ENCODE assay signal across 16 cellular contexts in the genomic region with DNA sequence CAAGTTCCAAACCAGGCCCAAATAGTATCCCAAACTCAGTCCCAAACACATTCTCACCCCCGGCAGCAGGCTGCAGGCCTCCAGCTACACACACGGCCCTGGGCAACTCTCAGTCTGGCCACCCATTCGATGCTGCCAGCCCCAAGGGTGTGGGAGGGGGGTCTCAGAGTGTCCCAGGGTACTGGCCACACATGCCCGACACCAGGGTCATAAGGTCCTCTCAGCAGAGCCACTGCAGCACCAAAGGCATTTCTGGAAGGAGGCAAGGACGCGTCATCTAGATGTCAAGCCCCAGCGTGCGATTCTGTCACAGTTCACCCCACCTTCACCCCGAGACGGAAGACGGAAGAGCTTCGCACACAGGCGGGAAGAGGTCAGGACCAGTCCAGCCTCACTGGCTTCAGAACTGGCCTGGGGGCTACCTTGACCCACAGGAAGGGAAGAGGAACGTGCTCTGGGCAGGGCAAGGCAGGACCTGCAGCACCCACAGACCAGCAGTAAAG. TPM values are rescaled to one million over a fixed set of nuclear protein-coding genes. Genes with fewer than 3 reads are reported as not detected.
A peak's percentile ranks its signal among the peaks of the same experiment; 100 is the strongest.
DNase-seq lines count a peak whose midpoint lies in the region; ATAC-seq and TF ChIP-seq lines count a peak whose summit lies in the region.
"Had no signal": no experiment of that assay in that cellular context is flagged by ENCODE, and none has a peak within 500 bp of the region (broad histone marks: within the 10 kb centered on the region; RNA-seq: fewer than 3 reads in every experiment).

No MANE protein-coding gene starts in this region.

- no peaks in the 10 kb centered on the region for H3K9me3 Mint-ChIP-seq in T-cell
- no peaks in the 10 kb centered on the region for H3K9me3 Mint-ChIP-seq in activated naive CD4-positive, alpha-beta T cell treated with anti-CD3 and anti-CD28 coated beads, Interleukin-2, amount 10 ng/mL, durations not matched to agents 7 days and 5 days
- H3K9me3 Mint-ChIP-seq: activated T-helper 2 cell treated with anti-CD3 and anti-CD28 coated beads, Interferon-gamma antibody, Interleukin-2, Interleukin-4, amounts not matched to agents 10 μg/mL and 5 μg/mL and 100 μg/mL, durations not matched to agents 14 hours and 24 hours and 36 hours; T-helper 2 cell treated with Interferon-gamma antibody and Interleukin-4, amounts not matched to agents 5 μg/mL and 100 μg/mL, for 36 hours had no signal

- BruUV-seq in Panc1 (replicated peaks; lab: Mats Ljungman, UMichigan) = no TSS peak

- POLR2A ChIA-PET in Panc1 (lab: Charles Lee) = interaction anchor here (0.6 to 1.0 kb wide), 3 partner anchors 14 to 66 kb away, joined by 3 read pairs; no protein-coding TSS in a partner anchor
- POLR2A ChIA-PET in T-cell (lab: Charles Lee) = no interaction called here

- no peak for TF ChIP-seq POLR2A in esophagus squamous epithelium (IDR thresholded peaks at IDR 0.05)
- TF ChIP-seq POLR2A in tibial nerve (IDR thresholded peaks at IDR 0.05) = no peak
- TF ChIP-seq POLR2A in Peyer's patch (IDR thresholded peaks at IDR 0.05) = no peak

- WGBS in esophagus squamous epithelium, 2 donors = 19 to 20% methylated on average over 1 to 9 of the region's 14 CpGs
- WGBS in mesodermal cell (ENCODE audit: insufficient coverage in 2 of 2), 2 experiments = 86 to 88% methylated on average over 11 to 13 of the region's 14 CpGs
- 20 to 27% methylated on average over 13 of the region's 14 CpGs for WGBS in tibial nerve, 2 donors

- H3K27ac Mint-ChIP-seq in T-cell = no peak overlapping the region
- no peak overlapping the region for H3K27ac Mint-ChIP-seq in activated naive CD4-positive, alpha-beta T cell treated with anti-CD3 and anti-CD28 coated beads, Interleukin-2, amount 10 ng/mL, durations not matched to agents 7 days and 5 days
- H3K27ac Mint-ChIP-seq: activated T-helper 2 cell treated with anti-CD3 and anti-CD28 coated beads, Interferon-gamma antibody, Interleukin-2, Interleukin-4, amounts not matched to agents 10 μg/mL and 5 μg/mL and 100 μg/mL, durations not matched to agents 14 hours and 24 hours and 36 hours; T-helper 2 cell treated with Interferon-gamma antibody and Interleukin-4, amounts not matched to agents 5 μg/mL and 100 μg/mL, for 36 hours had no signal

- CTCF ChIA-PET in Panc1 (lab: Charles Lee) = interaction anchor here (0.6 kb wide), 1 partner anchor 46 kb away, joined by 4 read pairs; no protein-coding TSS in a partner anchor
- CTCF ChIA-PET in T-cell (lab: Charles Lee) = interaction anchor here in 1 of 2 donors (0.6 kb wide), 1 partner anchor 17 kb away, joined by 3 read pairs; no protein-coding TSS in a partner anchor
- CTCF ChIA-PET in activated naive CD4-positive, alpha-beta T cell treated with anti-CD3 and anti-CD28 coated beads, Interleukin-2, amount 10 ng/mL, durations not matched to agents 7 days and 5 days (lab: Charles Lee) = interaction anchor here (0.6 to 1.0 kb wide), 2 partner anchors 178 to 213 kb away, joined by 3 read pairs; no protein-coding TSS in a partner anchor

- H3K4me3 ChIP-seq in Panc1 (ENCODE audit: low read depth in 2 of 2, low read length in 2 of 2) (no peak overlapping the region), esophagus squamous epithelium (no peak overlapping the region), mesodermal cell (ENCODE audit: extremely low read depth, insufficient read depth, low read length, poor library complexity, severe bottlenecking) (no peak overlapping the region), tibial nerve (no peak overlapping the region), Peyer's patch (no peak overlapping the region)

- peak; percentile 13; the same call in 1 of the 2 replicates for ATAC-seq in Panc1
- no peak for ATAC-seq in T-cell (replicated peaks in 1 of 4)

- in situ Hi-C loops in Panc1 (cut with HindIII; ENCODE audit: low pct_unique_long_range_greater_than_20kb, low sequenced_read_pairs) = no loop called here

- no peaks in the 10 kb centered on the region for H3K4me1 ChIP-seq in Panc1 (ENCODE audit: control insufficient read depth, insufficient read depth, low read length)
- peaks cover 0 to 44% (median 16%) of the 10 kb centered on the region in 3 donors for H3K4me1 ChIP-seq in esophagus squamous epithelium
- no peaks in the 10 kb centered on the region for H3K4me1 ChIP-seq in mesodermal cell (ENCODE audit: control insufficient read depth, insufficient read depth, low read length, poor library complexity, severe bottlenecking)
- peaks cover 0 to 34% (median 3%) of the 10 kb centered on the region in 4 donors for H3K4me1 ChIP-seq in tibial nerve
- H3K4me1 ChIP-seq in Peyer's patch = no peaks in the 10 kb centered on the region

- H3K36me3 ChIP-seq in Panc1 (ENCODE audit: control insufficient read depth, insufficient read depth, low read length) (no peaks in the 10 kb centered on the region), esophagus squamous epithelium (peaks cover 0 to 32% (median 0%) of the 10 kb centered on the region in 3 donors), mesodermal cell (ENCODE audit: control insufficient read depth, insufficient read depth, low read length) (peaks cover 18% of the 10 kb centered on the region), tibial nerve (peaks cover 0 to 40% (median 0%) of the 10 kb centered on the region in 3 donors), Peyer's patch (no peaks in the 10 kb centered on the region)

- no peaks in the 10 kb centered on the region for H3K27me3 Mint-ChIP-seq in T-cell
- no peaks in the 10 kb centered on the region for H3K27me3 Mint-ChIP-seq in activated naive CD4-positive, alpha-beta T cell treated with anti-CD3 and anti-CD28 coated beads, Interleukin-2, amount 10 ng/mL, durations not matched to agents 7 days and 5 days

- DNase-seq in Panc1 (ENCODE audit: low read depth, low spot score) (no peak), esophagus squamous epithelium (lab: John Stamatoyannopoulos, UW) (no peak), tibial nerve (ENCODE audit: low spot score in 2 of 2) (no peak), T-cell (no peak), cerebellum (ENCODE audit: low spot score) (no peak), Peyer's patch (no peak)
- DNase-seq in activated naive CD4-positive, alpha-beta T cell treated with anti-CD3 and anti-CD28 coated beads, Interleukin-2, amount 10 ng/mL, durations not matched to agents 7 days and 5 days = no peak
- DNase-seq: EL; KG1; midbrain; NCI-H1436; NCI-H510A; stimulated activated CD4-positive, alpha-beta T cell treated with anti-CD3 and anti-CD28 coated beads, Interleukin-1b, Interleukin-23, amount 100 ng/mL, for 48 hours had no signal

- peak in 1 of 2 donors; percentile 63 for TF ChIP-seq EP300 in tibial nerve (IDR thresholded peaks at IDR 0.05)

- H3K27ac ChIP-seq in Panc1 (ENCODE audit: low read length) (no peak overlapping the region), esophagus squamous epithelium (peak overlapping the region; percentile 26 to 75 (median 51)), mesodermal cell (ENCODE audit: low read depth, low read length, severe bottlenecking) (peak overlapping the region; percentile 45), tibial nerve (peak overlapping the region; percentile 16 to 69 (median 43)), Peyer's patch (peak overlapping the region in 1 of 4 donors; percentile 61)

- peaks cover 0 to 5% (median 0%) of the 10 kb centered on the region in 3 donors for H3K4me1 Mint-ChIP-seq in T-cell
- H3K4me1 Mint-ChIP-seq in activated naive CD4-positive, alpha-beta T cell treated with anti-CD3 and anti-CD28 coated beads, Interleukin-2, amount 10 ng/mL, durations not matched to agents 7 days and 5 days = no peaks in the 10 kb centered on the region

- H3K27me3 ChIP-seq in Panc1 (ENCODE audit: control insufficient read depth, insufficient read depth, low read length) (no peaks in the 10 kb centered on the region), esophagus squamous epithelium (no peaks in the 10 kb centered on the region), tibial nerve (no peaks in the 10 kb centered on the region), Peyer's patch (no peaks in the 10 kb centered on the region)

- intact Hi-C loops in Panc1 (cut with micrococcal nuclease; ENCODE audit: unreplicated experiment) (no loop called here), esophagus squamous epithelium (cut with DNase I) (no loop called here)

- TF ChIP-seq CTCF in Panc1 (IDR thresholded peaks at IDR 0.05) = no peak
- TF ChIP-seq CTCF in esophagus squamous epithelium (IDR thresholded peaks at IDR 0.05) = no peak
- no peak for TF ChIP-seq CTCF in tibial nerve (IDR thresholded peaks at IDR 0.05)
- no peak for TF ChIP-seq CTCF in Peyer's patch (IDR thresholded peaks at IDR 0.05)

- no peaks in the 10 kb centered on the region for H3K9me3 ChIP-seq in Panc1 (ENCODE audit: control insufficient read depth, insufficient read depth, low read depth, low read length)
- H3K9me3 ChIP-seq in esophagus squamous epithelium = no peaks in the 10 kb centered on the region
- no peaks in the 10 kb centered on the region for H3K9me3 ChIP-seq in mesodermal cell (ENCODE audit: control insufficient read depth, low read length)
- H3K9me3 ChIP-seq in tibial nerve = no peaks in the 10 kb centered on the region
- no peaks in the 10 kb centered on the region for H3K9me3 ChIP-seq in Peyer's patch

- H3K36me3 Mint-ChIP-seq in T-cell = no peaks in the 10 kb centered on the region
- H3K36me3 Mint-ChIP-seq in activated naive CD4-positive, alpha-beta T cell treated with anti-CD3 and anti-CD28 coated beads, Interleukin-2, amount 10 ng/mL, durations not matched to agents 7 days and 5 days = no peaks in the 10 kb centered on the region

- no peak overlapping the region for H3K4me3 Mint-ChIP-seq in T-cell
- H3K4me3 Mint-ChIP-seq in activated naive CD4-positive, alpha-beta T cell treated with anti-CD3 and anti-CD28 coated beads, Interleukin-2, amount 10 ng/mL, durations not matched to agents 7 days and 5 days = no peak overlapping the region
- H3K4me3 Mint-ChIP-seq: T-helper 2 cell treated with Interferon-gamma antibody and Interleukin-4, amounts not matched to agents 5 μg/mL and 100 μg/mL, for 36 hours had no signal

RNA-seq across cellular contexts. Expression of gene MYL9, which starts 9.5 kb away (rescaled TPM):
- 107 TPM for total RNA-seq in Panc1 (2021; ENCODE audit: unreplicated experiment)
- 157 TPM for polyA plus RNA-seq in Panc1 (2012; ENCODE audit: insufficient read length)
- 100 to 1,000 TPM in 1 of 4 donors, 10 to 100 TPM in 3; 10.7 to 313 (median 60.7) TPM for total RNA-seq in esophagus squamous epithelium
- polyA plus RNA-seq in mesodermal cell (2013, experiment 1 of 2) = 294 TPM
- 219 TPM for polyA plus RNA-seq in mesodermal cell (2013, experiment 2 of 2)
- total RNA-seq in tibial nerve = 100 to 1,000 TPM; 140 to 245 (median 219) TPM
- 1 to 10 TPM in 4 of 5 donors, not detected in 1; 1.3 to 2.8 (median 1.7) TPM for total RNA-seq in T-cell
- 0.36 TPM for total RNA-seq in cerebellum
- total RNA-seq in Peyer's patch = 10 to 100 TPM; 34.2 to 99.0 (median 58.2) TPM

RNA-seq across cellular contexts. Expression of gene TGIF2, which starts 22.5 kb away (rescaled TPM):
- total RNA-seq in Panc1 (2021; ENCODE audit: unreplicated experiment) (18.0 TPM), esophagus squamous epithelium (10 to 100 TPM in 1 of 4 donors, 1 to 10 TPM in 3; 3.4 to 10.9 (median 7.1) TPM), tibial nerve (10 to 100 TPM; 13.2 to 27.7 (median 19.6) TPM), T-cell (10 to 100 TPM; 31.2 to 39.7 (median 35.6) TPM), cerebellum (14.2 TPM), Peyer's patch (1 to 10 TPM; 2.6 to 8.4 (median 4.5) TPM)
- 12.5 TPM for polyA plus RNA-seq in Panc1 (2012; ENCODE audit: insufficient read length)
- 19.9 TPM for polyA plus RNA-seq in mesodermal cell (2013, experiment 1 of 2)
- polyA plus RNA-seq in mesodermal cell (2013, experiment 2 of 2) = 18.1 TPM

RNA-seq across cellular contexts. Expression of gene RAB5IF, which starts 54.7 kb away (rescaled TPM):
- total RNA-seq in Panc1 (2021; ENCODE audit: unreplicated experiment) = 118 TPM
- 109 TPM for polyA plus RNA-seq in Panc1 (2012; ENCODE audit: insufficient read length)
- 100 to 1,000 TPM; 203 to 373 (median 267) TPM for total RNA-seq in esophagus squamous epithelium
- 96.0 TPM for polyA plus RNA-seq in mesodermal cell (2013, experiment 1 of 2)
- polyA plus RNA-seq in mesodermal cell (2013, experiment 2 of 2) = 85.7 TPM
- 10 to 100 TPM; 44.6 to 62.7 (median 53.3) TPM for total RNA-seq in tibial nerve
- total RNA-seq in T-cell = 10 to 100 TPM; 53.6 to 72.2 (median 59.9) TPM
- total RNA-seq in cerebellum = 21.7 TPM
- total RNA-seq in Peyer's patch = 100 to 1,000 TPM in 2 of 4 donors, 10 to 100 TPM in 2; 55.6 to 193 (median 105) TPM
